ENCODE assay signal across 8 cellular contexts in the genomic region with DNA sequence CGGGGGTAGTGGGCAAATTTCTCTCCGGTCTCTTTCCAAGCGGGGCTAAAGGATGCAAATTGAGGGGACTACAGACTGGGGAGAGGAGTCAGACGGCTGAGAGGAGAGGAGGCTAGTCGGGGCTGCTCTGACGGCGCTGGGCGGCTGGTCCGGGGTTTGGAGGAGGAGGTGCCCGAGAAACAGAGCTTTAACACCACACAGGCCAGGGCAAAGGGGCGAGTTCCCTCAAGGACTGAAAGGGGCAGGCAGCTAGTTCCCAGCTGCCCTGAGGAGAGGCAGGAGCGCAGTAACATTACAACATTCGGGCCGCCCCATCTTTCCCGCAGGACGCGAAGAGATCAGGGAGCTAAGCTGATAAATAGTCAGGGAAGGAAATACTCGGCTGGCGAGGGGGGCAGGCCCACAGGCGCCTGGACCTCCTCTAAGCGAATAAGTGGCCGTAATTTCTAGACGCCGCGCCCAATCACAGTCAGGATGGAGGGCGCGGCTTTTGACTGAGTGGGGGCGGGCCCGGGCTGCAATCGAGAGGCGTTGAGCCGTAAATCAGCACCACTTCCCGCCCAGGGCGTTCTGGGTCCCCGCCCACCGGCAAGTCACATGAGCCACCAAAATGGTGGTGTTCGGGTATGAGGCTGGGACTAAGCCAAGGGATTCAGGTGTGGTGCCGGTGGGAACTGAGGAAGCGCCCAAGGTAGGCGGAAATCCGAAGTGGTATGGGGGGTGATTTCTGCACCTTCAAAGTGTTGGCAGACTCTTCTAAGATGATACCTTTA. TPM values are rescaled to one million over a fixed set of nuclear protein-coding genes. Genes with fewer than 3 reads are reported as not detected.
DNase-seq lines count a peak whose midpoint lies in the region; ATAC-seq, FAIRE-seq and TF ChIP-seq lines count a peak whose summit lies in the region.

A gene (plus strand): TSS at position 596 of the 773 bp plus-strand sequence. CDS start 15 bp downstream, at position 611.

- peak; percentile 93 for FAIRE-seq in GM12891 (lab: Jason Lieb, UNC)

- H3K9me3 Mint-ChIP-seq in T-cell = no peaks in the 10 kb centered on the region

- POLR2A ChIA-PET in T-cell (lab: Charles Lee) = interaction anchor here (0.5 to 2.8 kb wide), 8 partner anchors 19 to 441 kb away, joined by 3 to 13 read pairs (median 5); a partner anchor contains a TSS

- DNase-seq in GM12891 (ENCODE audit: insufficient read length, low spot score) = peak; percentile 53
- DNase-seq in NCI-H1436 treated with DMSO at 0.1 percent for 48 hours (lab: John Stamatoyannopoulos, UW) = peak; percentile 86
- DNase-seq in T-cell = peak; percentile 89 to 98 (median 96)
- peak; percentile 99 for DNase-seq in cardiac septum (ENCODE audit: low spot score)
- DNase-seq in posterior cingulate gyrus = peak; percentile 97 to 100 (median 98)
- peak; percentile 96 to 99 for DNase-seq in upper lobe of left lung

- peaks cover 0 to 13% (median 1%) of the 10 kb centered on the region in 4 donors for H3K36me3 ChIP-seq in upper lobe of left lung

- peaks cover 13% of the 10 kb centered on the region for H3K36me3 Mint-ChIP-seq in T-cell

- H3K27me3 ChIP-seq in upper lobe of left lung = no peaks in the 10 kb centered on the region

- ATAC-seq in HG02840 (IDR thresholded peaks at IDR 0.05; ENCODE audit: low FRiP score, unreplicated experiment) (peak; percentile 100), T-cell (replicated peaks in 1 of 4) (peak; percentile 97 to 99 (median 99)), upper lobe of left lung (ENCODE audit: low FRiP score in 2 of 2) (peak; percentile 100)

- no peaks in the 10 kb centered on the region for H3K9me3 ChIP-seq in upper lobe of left lung

- H3K27me3 Mint-ChIP-seq in T-cell = no peaks in the 10 kb centered on the region

- intact Hi-C loops in cardiac septum (cut with DNase I) = loop anchor here (1.0 to 5.0 kb wide), 3 partner anchors 21 to 439 kb away; a partner anchor contains a TSS
- intact Hi-C loops in posterior cingulate gyrus (cut with DNase I) = loop anchor here (1.0 to 2.0 kb wide), 2 partner anchors 19 to 36 kb away; a partner anchor contains a TSS

- peak in 1 of 4 donors; percentile 76 for TF ChIP-seq EP300 in upper lobe of left lung (IDR thresholded peaks at IDR 0.05)

- peak within 1 kb of the TSS; percentile 95 to 98 for H3K27ac Mint-ChIP-seq in T-cell

- peak within 1 kb of the TSS; percentile 78 for H3K27ac ChIP-seq in adipose tissue (ENCODE audit: low read depth, low read length)
- peak within 1 kb of the TSS; percentile 87 to 97 (median 96) for H3K27ac ChIP-seq in upper lobe of left lung

- peak within 1 kb of the TSS; percentile 95 to 98 (median 96) for H3K4me3 Mint-ChIP-seq in T-cell

- H3K4me1 Mint-ChIP-seq in T-cell = peaks cover 44 to 48% (median 44%) of the 10 kb centered on the region in 3 donors

- peaks cover 8 to 25% (median 14%) of the 10 kb centered on the region in 4 donors for H3K4me1 ChIP-seq in upper lobe of left lung

- TF ChIP-seq POLR2A in GM12891 (IDR thresholded peaks at IDR 0.05; ENCODE audit: low read depth, low read length) (peak; percentile 94), upper lobe of left lung (IDR thresholded peaks at IDR 0.05) (peak in 3 of 4 donors; percentile 56 to 88 (median 83))

- 0 to 1% (median 0%) methylated on average over 41 of the region's 41 CpGs for WGBS in adipose tissue, 3 donors
- 0% methylated on average over 28 to 41 of the region's 41 CpGs for WGBS in upper lobe of left lung, 2 donors

- CTCF ChIA-PET in T-cell (lab: Charles Lee) = interaction anchor here in 1 of 2 donors (0.8 to 3.3 kb wide), 6 partner anchors 20 to 664 kb away, joined by 3 to 21 read pairs (median 3); a partner anchor contains a TSS

- peak within 1 kb of the TSS; percentile 65 to 83 (median 76) for H3K4me3 ChIP-seq in upper lobe of left lung

- peak in 1 of 6 experiments; percentile 2 for TF ChIP-seq CTCF in upper lobe of left lung (IDR thresholded peaks at IDR 0.05)

TF ChIP-seq in GM12891, 5 proteins besides CTCF, POLR2A, EP300 and RAD21:
- TF ChIP-seq TAF1 (IDR thresholded peaks at IDR 0.05; ENCODE audit: low read depth, low read length) (peak; percentile 78), POU2F2 (IDR thresholded peaks at IDR 0.05; ENCODE audit: low read depth, low read length) (peak; percentile 58; the same call in 1 of the 2 replicates), POLR2AphosphoS5 (IDR thresholded peaks at IDR 0.05; ENCODE audit: low read depth, low read length) (peak; percentile 93), SPI1 (IDR thresholded peaks at IDR 0.05; ENCODE audit: low read depth, low read length) (peak; percentile 41; the same call in 1 of the 2 replicates), PAX5 (IDR thresholded peaks at IDR 0.05; ENCODE audit: insufficient read depth, low read length, severe bottlenecking) (peak; percentile 76)

RNA-seq across cellular contexts. Expression of the gene that starts here (rescaled TPM):
- polyA plus RNA-seq in GM12891 (2012; ENCODE audit: low read depth, missing spikeins) = 40.9 TPM
- total RNA-seq in T-cell (10 to 100 TPM; 25.2 to 40.6 (median 34.4) TPM), cardiac septum (45.2 TPM), upper lobe of left lung (10 to 100 TPM; 19.3 to 72.6 (median 44.8) TPM)
- 10 to 100 TPM; 25.8 to 90.9 (median 49.4) TPM for polyA plus RNA-seq in adipose tissue

Comparison
In these comparisons a context has a peak if more than half of its experiments do, and no peak if none do; other contexts are left out.
1. Peak in every context shown above with its lines: DNase-seq, ATAC-seq, H3K4me3 ChIP-seq and H3K27ac ChIP-seq.